ENCODE assay signal across 17 cellular contexts in the genomic region with DNA sequence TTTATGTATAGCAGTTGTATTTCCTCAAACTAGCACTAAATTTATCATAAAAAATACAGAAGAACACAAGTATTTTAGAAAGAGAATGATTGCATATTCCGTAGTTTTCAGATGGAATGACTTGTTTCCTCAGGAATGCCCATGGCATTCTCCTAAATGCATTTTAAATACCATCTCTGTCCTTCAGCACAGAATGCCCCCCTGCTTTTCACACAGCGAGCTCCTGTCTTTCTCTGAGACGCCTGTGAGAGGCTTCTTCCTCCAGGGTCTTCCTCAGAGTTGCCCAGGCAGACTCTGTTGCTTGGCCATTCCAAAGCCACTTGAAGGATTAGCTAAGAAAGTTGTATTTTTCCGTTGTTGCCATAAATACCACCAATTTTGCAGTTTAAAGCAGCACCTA. TPM values are rescaled to one million over a fixed set of nuclear protein-coding genes. Genes with fewer than 3 reads are reported as not detected.
DNase-seq lines count a peak whose midpoint lies in the region; ATAC-seq, FAIRE-seq and TF ChIP-seq lines count a peak whose summit lies in the region.
"Had no signal": no experiment of that assay in that cellular context is flagged by ENCODE, and none has a peak within 500 bp of the region (broad histone marks: within the 10 kb centered on the region; RNA-seq: fewer than 3 reads in every experiment).

No MANE protein-coding gene starts in this region.

- H3K4me2 ChIP-seq in IMR-90 (ENCODE audit: low read depth, low read length) (no peak overlapping the region), astrocyte (ENCODE audit: low read length) (no peak overlapping the region), PC-3 (ENCODE audit: low read length) (no peak overlapping the region)

- H3K4me1 Mint-ChIP-seq in astrocyte (ENCODE audit: low read depth, unreplicated experiment) (peaks cover 18% of the 10 kb centered on the region), mesothelial cell of epicardium (peaks cover 9% of the 10 kb centered on the region)
- H3K4me1 Mint-ChIP-seq in activated T-cell treated with anti-CD3 and anti-CD28 coated beads, Interleukin-2, amount 50 U/mL, for 24 hours (ENCODE audit: low read depth) = peaks cover 7% of the 10 kb centered on the region

- H3K27me3 Mint-ChIP-seq in astrocyte (ENCODE audit: low read depth, unreplicated experiment) = no peaks in the 10 kb centered on the region
- no peaks in the 10 kb centered on the region for H3K27me3 Mint-ChIP-seq in mesothelial cell of epicardium (ENCODE audit: low read depth)
- H3K27me3 Mint-ChIP-seq in activated T-cell treated with anti-CD3 and anti-CD28 coated beads, Interleukin-2, amount 50 U/mL, for 24 hours = no peaks in the 10 kb centered on the region
- H3K27me3 Mint-ChIP-seq: B cell; CD4-positive, alpha-beta T cell; IgD-negative memory B cell had no signal

- no peak overlapping the region for H2BK15ac ChIP-seq in IMR-90 (ENCODE audit: low read depth, low read length)

- no peak overlapping the region for H3K4ac ChIP-seq in IMR-90 (ENCODE audit: low read depth, low read length)

- H3K27me3 ChIP-seq in IMR-90 (ENCODE audit: control insufficient read depth, insufficient read depth, low read length) (no peaks in the 10 kb centered on the region), astrocyte (ENCODE audit: insufficient read depth, low read length) (no peaks in the 10 kb centered on the region), gastrocnemius medialis (no peaks in the 10 kb centered on the region), PC-3 (ENCODE audit: low read length) (no peaks in the 10 kb centered on the region)

- intact Hi-C loops in IMR-90 (cut with micrococcal nuclease) = no loop called here
- intact Hi-C loops in gastrocnemius medialis (cut with DNase I; ENCODE audit: low total_unique reads) = no loop called here
- intact Hi-C loops in PC-3 (cut with micrococcal nuclease) = no loop called here

- H4K20me1 ChIP-seq in IMR-90 (ENCODE audit: insufficient read depth, low read length) (no peaks in the 10 kb centered on the region), astrocyte (ENCODE audit: insufficient read depth, low read length) (peaks cover 10% of the 10 kb centered on the region), PC-3 (ENCODE audit: low read length) (no peaks in the 10 kb centered on the region)

- POLR2A ChIA-PET in IMR-90 (lab: Charles Lee; ENCODE audit: unreplicated experiment) (no interaction called here), PC-3 (lab: Charles Lee; ENCODE audit: unreplicated experiment) (no interaction called here)

- no peak overlapping the region for H4K5ac ChIP-seq in IMR-90 (ENCODE audit: low read depth, low read length)

- peak overlapping the region; percentile 87 for H3K27ac Mint-ChIP-seq in astrocyte (ENCODE audit: unreplicated experiment)
- H3K27ac Mint-ChIP-seq in mesothelial cell of epicardium = peak overlapping the region; percentile 40
- no peak overlapping the region for H3K27ac Mint-ChIP-seq in activated T-cell treated with anti-CD3 and anti-CD28 coated beads, Interleukin-2, amount 50 U/mL, for 24 hours
- H3K27ac Mint-ChIP-seq: B cell; CD4-positive, alpha-beta T cell had no signal

- H3K9me1 ChIP-seq in IMR-90 (ENCODE audit: insufficient read depth, low read length) = peaks cover 4% of the 10 kb centered on the region

- dilution Hi-C loops in IMR-90 (cut with HindIII; ENCODE audit: low sequenced_read_pairs, unreplicated experiment) = no loop called here

- no peak for TF ChIP-seq RAD21 in IMR-90 (IDR thresholded peaks at IDR 0.05; ENCODE audit: low read length)

- H3K79me2 ChIP-seq in astrocyte (ENCODE audit: insufficient read depth, low read length) (peaks cover 38% of the 10 kb centered on the region), PC-3 (ENCODE audit: low read length) (peaks cover 7% of the 10 kb centered on the region)

- no peaks in the 10 kb centered on the region for H3K9me2 ChIP-seq in PC-3 (replicated peaks; ENCODE audit: low read length)

- H2BK20ac ChIP-seq in IMR-90 (ENCODE audit: low read depth, low read length) = no peak overlapping the region

- H3K9me3 ChIP-seq in IMR-90 (ENCODE audit: control insufficient read depth, insufficient read depth, low read length) (no peaks in the 10 kb centered on the region), astrocyte (ENCODE audit: insufficient read depth, low read depth, low read length) (no peaks in the 10 kb centered on the region), gastrocnemius medialis (no peaks in the 10 kb centered on the region), PC-3 (ENCODE audit: low read length) (no peaks in the 10 kb centered on the region)

- H3K36me3 Mint-ChIP-seq in astrocyte (ENCODE audit: low read depth, unreplicated experiment) = peaks cover 1% of the 10 kb centered on the region
- H3K36me3 Mint-ChIP-seq in mesothelial cell of epicardium = peaks cover 3% of the 10 kb centered on the region
- H3K36me3 Mint-ChIP-seq in activated T-cell treated with anti-CD3 and anti-CD28 coated beads, Interleukin-2, amount 50 U/mL, for 24 hours (ENCODE audit: low read depth) = peaks cover 3% of the 10 kb centered on the region
- H3K36me3 Mint-ChIP-seq: IgD-negative memory B cell had no signal

- peaks cover 19 to 20% of the 10 kb centered on the region in 2 experiments for H3K79me1 ChIP-seq in IMR-90 (ENCODE audit: low read depth in 1 of 2, low read length in 2 of 2)

- H3K36me3 ChIP-seq in IMR-90 (ENCODE audit: control insufficient read depth, insufficient read depth, low read length) (no peaks in the 10 kb centered on the region; the same call in 1 of the 2 replicates), astrocyte (ENCODE audit: insufficient read depth, low read length) (no peaks in the 10 kb centered on the region), gastrocnemius medialis (no peaks in the 10 kb centered on the region), PC-3 (ENCODE audit: low read depth, low read length) (no peaks in the 10 kb centered on the region)

- H2AFZ ChIP-seq in IMR-90 (replicated peaks; ENCODE audit: low read length, poor library complexity) (no peak overlapping the region), astrocyte (ENCODE audit: low read depth, low read length) (no peak overlapping the region), PC-3 (ENCODE audit: low read length) (no peak overlapping the region)

- no TSS peak for BruUV-seq in IMR-90 (replicated peaks; lab: Mats Ljungman, UMichigan)
- BruUV-seq in PC-3 (replicated peaks; lab: Mats Ljungman, UMichigan) = no TSS peak

- CTCF ChIA-PET in IMR-90 (lab: Yijun Ruan, JAX) (interaction anchor here (0.6 kb wide), 1 partner anchor 40 kb away, joined by 3 read pairs; no protein-coding TSS in a partner anchor), PC-3 (lab: Charles Lee) (no interaction called here)

- no peak overlapping the region for H4K8ac ChIP-seq in IMR-90 (ENCODE audit: low read depth in 2 of 2, low read length in 2 of 2)

- H3K4me3 Mint-ChIP-seq in astrocyte (ENCODE audit: unreplicated experiment) (no peak overlapping the region), mesothelial cell of epicardium (no peak overlapping the region)
- H3K4me3 Mint-ChIP-seq in activated T-cell treated with anti-CD3 and anti-CD28 coated beads, Interleukin-2, amount 50 U/mL, for 24 hours = no peak overlapping the region
- H3K4me3 Mint-ChIP-seq: B cell; CD4-positive, alpha-beta T cell had no signal

- no peak for DNase-seq in IMR-90
- DNase-seq in astrocyte (ENCODE audit: low read depth) = no peak
- DNase-seq in mesothelial cell of epicardium (ENCODE audit: low spot score in 2 of 2, unreplicated experiment in 2 of 2) = no peak
- DNase-seq in gastrocnemius medialis = no peak
- DNase-seq in HCEC 1CT = no peak
- no peak for DNase-seq in PC-3
- no peak for DNase-seq in activated T-cell treated with anti-CD3 and anti-CD28 coated beads, Interleukin-2, amount 50 U/mL, for 24 hours
- DNase-seq: C1 segment of cervical spinal cord; CD4-positive, alpha-beta T cell; DMS79; EL had no signal

- FAIRE-seq in astrocyte (lab: Jason Lieb, UNC) = no peak
- FAIRE-seq: A204.1, G401.6, GM19239 had no signal

- H3K18ac ChIP-seq in IMR-90 (ENCODE audit: low read depth, low read length) = no peak overlapping the region

- no peak overlapping the region for H3K23ac ChIP-seq in IMR-90 (ENCODE audit: low read depth, low read length)

- in situ Hi-C loops in IMR-90 (cut with MboI; ENCODE audit: low sequenced_read_pairs) (no loop called here), gastrocnemius medialis (cut with MboI; ENCODE audit: low sequenced_read_pairs in 4 of 4) (no loop called here)

- H3K27ac ChIP-seq in IMR-90 (ENCODE audit: insufficient read depth, low read length) (no peak overlapping the region), astrocyte (ENCODE audit: low read depth, low read length) (no peak overlapping the region), gastrocnemius medialis (no peak overlapping the region), PC-3 (ENCODE audit: low read length) (no peak overlapping the region)

- H2BK120ac ChIP-seq in IMR-90 (ENCODE audit: low read depth, low read length) = no peak overlapping the region

- H3K56ac ChIP-seq in IMR-90 (ENCODE audit: extremely low read depth, insufficient read depth, low read length) = no peak overlapping the region

- H3K9me3 Mint-ChIP-seq in astrocyte (ENCODE audit: unreplicated experiment) = no peaks in the 10 kb centered on the region
- no peaks in the 10 kb centered on the region for H3K9me3 Mint-ChIP-seq in mesothelial cell of epicardium
- no peaks in the 10 kb centered on the region for H3K9me3 Mint-ChIP-seq in activated T-cell treated with anti-CD3 and anti-CD28 coated beads, Interleukin-2, amount 50 U/mL, for 24 hours
- H3K9me3 Mint-ChIP-seq: CD4-positive, alpha-beta T cell; IgD-negative memory B cell had no signal

- TF ChIP-seq POLR2A in IMR-90 (IDR thresholded peaks at IDR 0.05; ENCODE audit: low read depth, low read length) (no peak), gastrocnemius medialis (IDR thresholded peaks at IDR 0.05) (no peak)

- no peak overlapping the region for H2AK9ac ChIP-seq in IMR-90 (replicated peaks; ENCODE audit: low read depth, low read length, poor library complexity)

- H3F3A ChIP-seq in PC-3 (ENCODE audit: low read length, unreplicated experiment) = no peaks in the 10 kb centered on the region

- 0 out of 2 replicates have a peak overlapping the region, but pooled peaks have one; percentile 2 for H2AK5ac ChIP-seq in IMR-90 (ENCODE audit: low read depth, low read length)

- no peak for TF ChIP-seq CTCF in IMR-90 (conservative IDR thresholded peaks at IDR 0.05; ENCODE audit: low read depth, low read length)
- TF ChIP-seq CTCF in astrocyte (IDR thresholded peaks at IDR 0.05; ENCODE audit: insufficient read depth, low read depth, low read length) = no peak
- no peak for TF ChIP-seq CTCF in mesothelial cell of epicardium (IDR thresholded peaks at IDR 0.05; ENCODE audit: unreplicated experiment)
- TF ChIP-seq CTCF in gastrocnemius medialis (IDR thresholded peaks at IDR 0.05 in 4 of 5, conservative IDR thresholded peaks at IDR 0.05 in 1 of 5) = no peak
- no peak for TF ChIP-seq CTCF in PC-3 (conservative IDR thresholded peaks at IDR 0.05; ENCODE audit: low read depth, low read length)

- H3K4me1 ChIP-seq in IMR-90 (ENCODE audit: control insufficient read depth, insufficient read depth, low read length) (no peaks in the 10 kb centered on the region), astrocyte (ENCODE audit: insufficient read depth, low read length) (peaks cover 1% of the 10 kb centered on the region), gastrocnemius medialis (no peaks in the 10 kb centered on the region), PC-3 (ENCODE audit: insufficient read depth, low read length) (no peaks in the 10 kb centered on the region)

- ATAC-seq in IMR-90 (ENCODE audit: low read depth) = no peak; the same call in 1 of the 2 replicates
- no peak for ATAC-seq in gastrocnemius medialis
- ATAC-seq in PC-3 = no peak
- ATAC-seq: HCT116 had no signal

- no peak overlapping the region for H3K9ac ChIP-seq in IMR-90 (ENCODE audit: low read depth, low read length)
- no peak overlapping the region for H3K9ac ChIP-seq in astrocyte (ENCODE audit: low read length)
- H3K9ac ChIP-seq in PC-3 (ENCODE audit: low read length) = no peak overlapping the region

- H2BK5ac ChIP-seq in IMR-90 (ENCODE audit: low read depth, low read length, poor library complexity, severe bottlenecking) = no peak overlapping the region

- no CpG with 5 or more reads among the region's 4 CpGs for WGBS in IMR-90 (ENCODE audit: extremely low coverage in 2 of 2, insufficient read length in 1 of 2), 2 experiments

- H3K14ac ChIP-seq in IMR-90 (replicated peaks; ENCODE audit: low read depth, low read length) = no peak overlapping the region

- no peak overlapping the region for H3K4me3 ChIP-seq in IMR-90 (ENCODE audit: insufficient read depth, low read depth, low read length)
- H3K4me3 ChIP-seq in astrocyte (ENCODE audit: insufficient read depth, low read depth, low read length) = no peak overlapping the region
- H3K4me3 ChIP-seq in gastrocnemius medialis = no peak overlapping the region
- no peak overlapping the region for H3K4me3 ChIP-seq in PC-3 (ENCODE audit: low read length)

- H4K91ac ChIP-seq in IMR-90 (ENCODE audit: insufficient read depth, low read depth, low read length) = no peak overlapping the region

RNA-seq across cellular contexts. Expression of a gene that starts 10.1 kb away (rescaled TPM):
- 17.9 and 20.0 TPM in 2 replicates for total RNA-seq in IMR-90 (2012; rRNA removed)
- 11.7 and 13.6 TPM in 2 replicates for polyA plus RNA-seq in IMR-90 (2012; rRNA removed)
- 10.8 and 18.3 TPM in 2 replicates for polyA plus RNA-seq in IMR-90 (2012; cell fraction: cytosol; rRNA removed)
- 12.2 and 25.0 TPM in 2 replicates for polyA plus RNA-seq in IMR-90 (2012; cell fraction: nucleus; rRNA removed; ENCODE audit: low replicate concordance)
- total RNA-seq in astrocyte = 35.6 and 35.9 TPM in 2 replicates
- 18.5 to 22.9 TPM (median 20.6 TPM) in 3 replicates for total RNA-seq in mesothelial cell of epicardium
- 10 to 100 TPM in 1 of 4 donors, 1 to 10 TPM in 3; 5.1 to 13.0 (median 7.4) TPM for total RNA-seq in gastrocnemius medialis
- total RNA-seq in PC-3 (2014; rRNA removed) = 12.7 and 24.6 TPM in 2 replicates
